ENCODE assay signal across 12 cellular contexts in the genomic region with DNA sequence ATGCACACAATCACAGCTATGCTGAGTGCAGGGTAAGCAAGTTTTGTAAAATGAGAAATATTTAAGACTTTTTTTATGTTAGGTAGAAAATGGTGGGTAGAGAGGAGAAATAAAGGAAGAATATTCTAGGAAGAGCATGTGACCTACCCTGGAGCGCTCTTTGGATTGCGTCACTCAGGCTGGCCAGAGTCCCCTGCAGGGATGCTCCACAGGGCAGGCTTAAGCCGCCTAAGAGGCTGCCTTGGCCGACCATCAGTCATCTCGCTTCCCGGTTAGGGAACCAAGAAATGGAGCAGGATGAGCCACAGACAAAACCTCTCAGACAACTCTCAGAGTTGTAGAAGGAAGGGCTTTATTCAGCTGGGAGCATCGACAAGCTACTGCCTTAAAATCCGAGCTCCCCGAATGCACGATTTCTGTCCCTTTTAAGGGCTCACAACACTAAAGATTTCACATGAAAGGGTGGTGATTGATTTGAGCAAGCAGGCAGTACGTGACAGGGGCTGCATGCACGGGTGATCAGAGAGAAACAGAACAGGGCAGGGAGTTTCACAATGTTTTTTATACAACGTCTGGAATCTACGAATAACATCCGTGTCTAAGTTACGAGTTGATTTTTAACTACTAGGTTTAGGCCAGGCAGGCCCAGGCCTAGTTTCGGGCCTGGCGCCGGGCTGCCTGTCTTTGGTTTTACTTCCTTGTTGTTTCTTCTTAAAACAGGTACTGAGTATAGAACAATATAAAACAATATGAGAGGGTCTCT.
"Had no signal": no experiment of that assay in that cellular context is flagged by ENCODE, and none has a peak within 500 bp of the region (broad histone marks: within the 10 kb centered on the region; RNA-seq: fewer than 3 reads in every experiment).

No MANE protein-coding gene starts in this region.

- DNase-seq: activated CD4-positive, alpha-beta memory T cell treated with anti-CD3 and anti-CD28 coated beads, Interleukin-2, amount 10 ng/mL, durations not matched to agents 7 days and 5 days; activated CD4-positive, alpha-beta T cell treated with anti-CD3 and anti-CD28 coated beads for 4 hours; activated naive CD4-positive, alpha-beta T cell treated with anti-CD3 and anti-CD28 coated beads, Interleukin-2, amount 50 U/mL, for 16 hours; activated T-cell treated with anti-CD3 and anti-CD28 coated beads, Interleukin-2, amount 50 U/mL, for 24 hours; effector memory CD4-positive, alpha-beta T cell; heart right ventricle; left ventricle myocardium superior had no signal

- H3K36me3 Mint-ChIP-seq: stimulated activated effector memory CD8-positive, alpha-beta T cell treated with anti-CD3 and anti-CD28 coated beads, Interleukin-12 subunit alpha, Interleukin-12 subunit beta, amount 100 ng/mL, for 72 hours had no signal

- H3K4me1 ChIP-seq: heart right ventricle, parathyroid adenoma had no signal

- H3K9ac ChIP-seq: parathyroid adenoma had no signal

- H3K4me3 ChIP-seq: heart right ventricle had no signal

- H3K9me3 ChIP-seq: neutrophil had no signal

- H3K27ac Mint-ChIP-seq: activated CD4-positive, alpha-beta memory T cell treated with anti-CD3 and anti-CD28 coated beads, Interleukin-2, amount 10 ng/mL, durations not matched to agents 7 days and 5 days; activated T-cell treated with anti-CD3 and anti-CD28 coated beads, Interleukin-2, amount 50 U/mL, for 24 hours; dendritic cell treated with granulocyte-macrophage colony-stimulating factor and Interleukin-4, amounts not matched to agents 40 ng/mL and 50 ng/mL, for 4 days; stimulated activated effector memory CD8-positive, alpha-beta T cell treated with anti-CD3 and anti-CD28 coated beads, Interleukin-12 subunit alpha, Interleukin-12 subunit beta, amount 100 ng/mL, for 72 hours; T-helper 1 cell treated with Interleukin-12 subunit alpha and Interleukin-12 subunit beta and Interleukin-4 antibody, amounts not matched to agents 30 μg/mL and 1 μg/mL, for 36 hours had no signal

- H3K79me2 ChIP-seq: parathyroid adenoma had no signal

- H3K4me3 Mint-ChIP-seq: activated CD4-positive, alpha-beta memory T cell treated with anti-CD3 and anti-CD28 coated beads, Interleukin-2, amount 10 ng/mL, durations not matched to agents 7 days and 5 days; activated T-cell treated with anti-CD3 and anti-CD28 coated beads, Interleukin-2, amount 50 U/mL, for 24 hours; dendritic cell treated with granulocyte-macrophage colony-stimulating factor and Interleukin-4, amounts not matched to agents 40 ng/mL and 50 ng/mL, for 4 days; stimulated activated effector memory CD8-positive, alpha-beta T cell treated with anti-CD3 and anti-CD28 coated beads, Interleukin-12 subunit alpha, Interleukin-12 subunit beta, amount 100 ng/mL, for 72 hours; T-helper 1 cell treated with Interleukin-12 subunit alpha and Interleukin-12 subunit beta and Interleukin-4 antibody, amounts not matched to agents 30 μg/mL and 1 μg/mL, for 36 hours had no signal

- H3K27me3 Mint-ChIP-seq: activated CD4-positive, alpha-beta memory T cell treated with anti-CD3 and anti-CD28 coated beads, Interleukin-2, amount 10 ng/mL, durations not matched to agents 7 days and 5 days; activated T-cell treated with anti-CD3 and anti-CD28 coated beads, Interleukin-2, amount 50 U/mL, for 24 hours; dendritic cell treated with granulocyte-macrophage colony-stimulating factor and Interleukin-4, amounts not matched to agents 40 ng/mL and 50 ng/mL, for 4 days had no signal

- ATAC-seq: heart right ventricle; left ventricle myocardium superior; stimulated activated effector memory CD8-positive, alpha-beta T cell treated with anti-CD3 and anti-CD28 coated beads, Interleukin-12 subunit alpha, Interleukin-12 subunit beta, amount 100 ng/mL, for 72 hours had no signal

- H3K4me1 Mint-ChIP-seq: activated CD4-positive, alpha-beta memory T cell treated with anti-CD3 and anti-CD28 coated beads, Interleukin-2, amount 10 ng/mL, durations not matched to agents 7 days and 5 days; stimulated activated effector memory CD8-positive, alpha-beta T cell treated with anti-CD3 and anti-CD28 coated beads, Interleukin-12 subunit alpha, Interleukin-12 subunit beta, amount 100 ng/mL, for 72 hours had no signal

- H3K36me3 ChIP-seq: heart right ventricle, neutrophil had no signal

- H3K27ac ChIP-seq: heart right ventricle, neutrophil, parathyroid adenoma had no signal

- H3K27me3 ChIP-seq: heart right ventricle, neutrophil had no signal

- H2AFZ ChIP-seq: parathyroid adenoma had no signal

- H3K9me3 Mint-ChIP-seq: activated T-cell treated with anti-CD3 and anti-CD28 coated beads, Interleukin-2, amount 50 U/mL, for 24 hours had no signal
